18 cellular contexts compared by ENCODE assay signal in the genomic region with DNA sequence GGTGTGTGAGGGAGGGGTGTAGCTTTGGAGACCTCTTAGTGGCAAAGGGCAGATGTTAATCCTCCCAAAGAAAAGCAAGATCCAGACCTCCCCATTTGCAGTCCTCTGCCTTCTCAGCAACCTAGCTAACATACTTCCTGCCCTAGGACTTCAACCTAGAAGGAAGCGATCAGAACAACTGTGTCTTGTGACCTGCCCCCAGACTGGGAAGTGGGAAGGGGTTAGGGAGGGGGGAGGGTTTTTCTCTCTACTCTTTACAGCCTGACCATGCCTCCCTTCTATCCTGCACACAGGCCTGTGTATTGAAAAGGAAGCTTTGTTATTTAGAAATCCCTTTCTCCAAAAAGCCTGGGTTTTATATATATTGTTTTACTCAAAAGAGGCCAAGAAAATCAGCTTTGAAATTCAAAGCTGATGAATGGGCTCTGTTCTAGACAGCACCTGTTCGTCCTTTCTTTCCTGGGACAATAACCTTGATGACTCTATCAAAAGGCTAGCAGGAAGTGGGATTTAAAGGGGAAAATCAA. TPM values are rescaled to one million over a fixed set of nuclear protein-coding genes. Genes with fewer than 3 reads are reported as not detected.
A peak's percentile ranks its signal among the peaks of the same experiment; 100 is the strongest.
DNase-seq lines count a peak whose midpoint lies in the region; ATAC-seq and TF ChIP-seq lines count a peak whose summit lies in the region.
"Had no signal": no experiment of that assay in that cellular context is flagged by ENCODE, and none has a peak within 500 bp of the region (broad histone marks: within the 10 kb centered on the region; RNA-seq: fewer than 3 reads in every experiment).

No MANE protein-coding gene starts in this region.

- no peak for TF ChIP-seq RAD21 in SK-N-SH (IDR thresholded peaks at IDR 0.05; ENCODE audit: low read length)

- H3K9me3 Mint-ChIP-seq in progenitor cell of endocrine pancreas (ENCODE audit: low read depth): no peaks in the 10 kb centered on the region
- H3K9me3 Mint-ChIP-seq: CD4-positive, CD25-positive, alpha-beta regulatory T cell had no signal

- H3K27me3 ChIP-seq in prostate gland (replicated peaks; ENCODE audit: insufficient read depth) (no peaks in the 10 kb centered on the region), SK-N-SH (ENCODE audit: insufficient read depth) (no peaks in the 10 kb centered on the region)
- H3K27me3 ChIP-seq: sigmoid colon had no signal

- no peak overlapping the region for H3K9ac ChIP-seq in SK-N-SH

- POLR2A ChIA-PET in SK-N-SH (lab: Yijun Ruan, JAX): no interaction called here

- intact Hi-C loops in prostate gland (cut with DNase I): no loop called here

- H3K27me3 Mint-ChIP-seq in progenitor cell of endocrine pancreas: no peaks in the 10 kb centered on the region
- H3K27me3 Mint-ChIP-seq: CD4-positive, CD25-positive, alpha-beta regulatory T cell had no signal

- H3K4me3 ChIP-seq in prostate gland (no peak overlapping the region), SK-N-SH (ENCODE audit: low read depth in 2 of 2, low read length in 1 of 2) (no peak overlapping the region)
- H3K4me3 ChIP-seq: sigmoid colon had no signal

- no peaks in the 10 kb centered on the region for H4K20me1 ChIP-seq in SK-N-SH (ENCODE audit: insufficient read depth)

- no peaks in the 10 kb centered on the region for H3K36me3 Mint-ChIP-seq in progenitor cell of endocrine pancreas (ENCODE audit: insufficient read depth)
- H3K36me3 Mint-ChIP-seq: CD4-positive, CD25-positive, alpha-beta regulatory T cell had no signal

- CTCF ChIA-PET in SK-N-SH (lab: Yijun Ruan, JAX): interaction anchor here (1.0 kb wide), 1 partner anchor 22 kb away, joined by 3 read pairs; no protein-coding TSS in a partner anchor

- H3K9me3 ChIP-seq in prostate gland: no peaks in the 10 kb centered on the region
- no peaks in the 10 kb centered on the region for H3K9me3 ChIP-seq in SK-N-SH
- H3K9me3 ChIP-seq: sigmoid colon had no signal

- WGBS in prostate gland: 61% methylated on average over 2 of the region's 2 CpGs
- WGBS in SK-N-SH (ENCODE audit: low lambda C conversion rate): 62% methylated on average over 2 of the region's 2 CpGs

- H3K27ac ChIP-seq in prostate gland (no peak overlapping the region), SK-N-SH (ENCODE audit: low read depth in 2 of 2, low read length in 1 of 2) (no peak overlapping the region)
- H3K27ac ChIP-seq: sigmoid colon had no signal

- peak; percentile 62 for DNase-seq in NCI-H2107 treated with DMSO at 0.1 percent for 48 hours (lab: John Stamatoyannopoulos, UW; ENCODE audit: unreplicated experiment)
- no peak for DNase-seq in NCI-H2107 (lab: John Stamatoyannopoulos, UW)
- peak; percentile 6 for DNase-seq in NCI-H69 (lab: John Stamatoyannopoulos, UW)
- DNase-seq in iPS DF 4.7 (ENCODE audit: extremely low read depth, low spot score): peak; percentile 2
- DNase-seq in progenitor cell of endocrine pancreas (ENCODE audit: low spot score, unreplicated experiment): no peak
- DNase-seq in prostate gland (ENCODE audit: low spot score): no peak
- no peak for DNase-seq in SK-N-SH
- DNase-seq: activated CD4-positive, CD25-positive, alpha-beta regulatory T cell treated with anti-CD3 and anti-CD28 coated beads, Interleukin-2, amount 50 U/mL, for 72 hours; CD4-positive, CD25-positive, alpha-beta regulatory T cell; kidney; nucleus accumbens; OCI-M1; SIG-M5; sigmoid colon; stimulated activated CD4-positive, alpha-beta T cell treated with anti-CD3 and anti-CD28 coated beads, Interleukin-1b, Interleukin-23, amount 100 ng/mL, for 48 hours had no signal

- H3K79me2 ChIP-seq in SK-N-SH (ENCODE audit: insufficient read depth): no peaks in the 10 kb centered on the region

- TF ChIP-seq POLR2A in prostate gland (IDR thresholded peaks at IDR 0.05): no peak

- H3K4me3 Mint-ChIP-seq in progenitor cell of endocrine pancreas (ENCODE audit: low read depth): no peak overlapping the region
- H3K4me3 Mint-ChIP-seq: CD4-positive, CD25-positive, alpha-beta regulatory T cell had no signal

- no peak for ATAC-seq in HG03025 (IDR thresholded peaks at IDR 0.05; ENCODE audit: low FRiP score, unreplicated experiment)
- ATAC-seq: esophagus mucosa, HepG2 had no signal

- no peak for TF ChIP-seq EP300 in SK-N-SH (IDR thresholded peaks at IDR 0.05; ENCODE audit: borderline replicate concordance in 1 of 2, low read depth in 1 of 2, low read length in 1 of 2)

- H3K36me3 ChIP-seq in prostate gland (no peaks in the 10 kb centered on the region), SK-N-SH (replicated peaks in 1 of 2; ENCODE audit: control insufficient read depth in 1 of 2, insufficient read depth in 2 of 2, low read length in 1 of 2) (no peaks in the 10 kb centered on the region)
- H3K36me3 ChIP-seq: sigmoid colon had no signal

- TF ChIP-seq CTCF in progenitor cell of endocrine pancreas (IDR thresholded peaks at IDR 0.05; ENCODE audit: unreplicated experiment) (no peak), prostate gland (IDR thresholded peaks at IDR 0.05) (no peak), SK-N-SH (IDR thresholded peaks at IDR 0.05) (no peak)

- H3K4me1 ChIP-seq in prostate gland (replicated peaks) (no peaks in the 10 kb centered on the region), SK-N-SH (ENCODE audit: control insufficient read depth in 1 of 2, insufficient read depth in 2 of 2, low read depth in 1 of 2, low read length in 1 of 2) (no peaks in the 10 kb centered on the region)
- H3K4me1 ChIP-seq: sigmoid colon had no signal

- H3K4me2 ChIP-seq in SK-N-SH: no peak overlapping the region

- peak overlapping the region; percentile 67 for H3K27ac Mint-ChIP-seq in progenitor cell of endocrine pancreas
- H3K27ac Mint-ChIP-seq: CD4-positive, CD25-positive, alpha-beta regulatory T cell had no signal

- no peaks in the 10 kb centered on the region for H3F3A ChIP-seq in SK-N-SH (replicated peaks; ENCODE audit: insufficient read depth)

- no peak overlapping the region for H2AFZ ChIP-seq in SK-N-SH (ENCODE audit: low read depth)

- H3K4me1 Mint-ChIP-seq in progenitor cell of endocrine pancreas (ENCODE audit: low read depth): peaks cover 33% of the 10 kb centered on the region
- H3K4me1 Mint-ChIP-seq: CD4-positive, CD25-positive, alpha-beta regulatory T cell had no signal

- H3K9me2 ChIP-seq in SK-N-SH: no peaks in the 10 kb centered on the region

TF ChIP-seq in SK-N-SH, 30 proteins besides CTCF, POLR2A, EP300 and RAD21:
- TF ChIP-seq SMC3 (IDR thresholded peaks at IDR 0.05; ENCODE audit: low read depth, low read length) (no peak), RFX5 (IDR thresholded peaks at IDR 0.05; ENCODE audit: low read length) (no peak), FOXJ3 (CRISPR knock-in tag; IDR thresholded peaks at IDR 0.05) (no peak), RXRA (IDR thresholded peaks at IDR 0.05; ENCODE audit: borderline replicate concordance, low read depth) (no peak), EZH2phosphoT487 (IDR thresholded peaks at IDR 0.05; ENCODE audit: borderline replicate concordance, low read depth) (no peak)

RNA-seq across cellular contexts. Expression of a gene that starts 35.2 kb away (rescaled TPM):
- total RNA-seq in progenitor cell of endocrine pancreas: 280 and 288 TPM in 2 replicates
- 100 to 1,000 TPM in 1 of 2 donors, 10 to 100 TPM in 1; 57.0 to 116 TPM for total RNA-seq in prostate gland
- 86.9 and 116 TPM in 2 replicates for polyA plus RNA-seq in SK-N-SH (2012; rRNA removed)
- 134 and 161 TPM in 2 replicates for polyA plus RNA-seq in SK-N-SH (2012; cell fraction: cytosol; rRNA removed)
- polyA plus RNA-seq in SK-N-SH (2012; cell fraction: nucleus; rRNA removed): 45.9 and 53.9 TPM in 2 replicates

RNA-seq across cellular contexts. Expression of a gene that starts 49.5 kb away (rescaled TPM):
- total RNA-seq in progenitor cell of endocrine pancreas (2.2 and 2.3 TPM in 2 replicates), prostate gland (10 to 100 TPM in 1 of 2 donors, under 1 TPM in 1; 0.82 to 13.7 TPM)
- 2.3 and 2.8 TPM in 2 replicates for polyA plus RNA-seq in SK-N-SH (2012; rRNA removed)
- polyA plus RNA-seq in SK-N-SH (2012; cell fraction: cytosol; rRNA removed): 2.8 and 3.0 TPM in 2 replicates
- 5.1 and 5.7 TPM in 2 replicates for polyA plus RNA-seq in SK-N-SH (2012; cell fraction: nucleus; rRNA removed)

Comparison
In these comparisons a context has a peak if more than half of its experiments do, and no peak if none do; other contexts are left out.
1. DNase-seq: peak in NCI-H2107 treated with DMSO at 0.1 percent for 48 hours (single experiment), NCI-H69 (single experiment) and iPS DF 4.7 (single experiment); none in NCI-H2107 (single experiment), progenitor cell of endocrine pancreas (single experiment), prostate gland (single experiment) and SK-N-SH (single experiment).